Comparison of ENCODE assay signal across 12 cellular contexts in genomic region chr4:83125738-83126141, GRCh38. TPM values are rescaled to one million over a fixed set of nuclear protein-coding genes. Genes with fewer than 3 reads are reported as not detected.
DNase-seq lines count a peak whose midpoint lies in the region; ATAC-seq and TF ChIP-seq lines count a peak whose summit lies in the region.
"Had no signal": no experiment of that assay in that cellular context is flagged by ENCODE, and none has a peak within 500 bp of the region (broad histone marks: within the 10 kb centered on the region; RNA-seq: fewer than 3 reads in every experiment).

No MANE protein-coding gene starts in this region.

- no peaks in the 10 kb centered on the region for H3K4me1 ChIP-seq in stomach

- H3K4me1 Mint-ChIP-seq in activated CD4-positive, alpha-beta T cell treated with anti-CD3 and anti-CD28 coated beads, Interleukin-2, amount 10 ng/mL, durations not matched to agents 7 days and 5 days: peaks cover 29% of the 10 kb centered on the region

- intact Hi-C loops in stomach (cut with DNase I; ENCODE audit: low total_unique reads): no loop called here

- peak overlapping the region; percentile 33 for H3K4me3 Mint-ChIP-seq in activated CD4-positive, alpha-beta T cell treated with anti-CD3 and anti-CD28 coated beads, Interleukin-2, amount 10 ng/mL, durations not matched to agents 7 days and 5 days

- CTCF ChIA-PET in activated CD4-positive, alpha-beta T cell treated with anti-CD3 and anti-CD28 coated beads, Interleukin-2, amount 10 ng/mL, durations not matched to agents 7 days and 5 days (lab: Charles Lee): interaction anchor here (0.6 to 1.9 kb wide), 6 partner anchors 11 to 154 kb away, joined by 3 to 4 read pairs (median 4); partner anchors contain the start of gene PLAC8

- TF ChIP-seq CTCF in stomach (IDR thresholded peaks at IDR 0.05): no peak

- no peaks in the 10 kb centered on the region for H3K9me3 ChIP-seq in stomach

- no peak overlapping the region for H3K4me3 ChIP-seq in stomach

- DNase-seq in activated CD8-positive, alpha-beta memory T cell treated with anti-CD3 and anti-CD28 coated beads, Interleukin-2, amount 50 U/mL, for 4 hours: peak; percentile 33
- DNase-seq in activated CD8-positive, alpha-beta memory T cell treated with anti-CD3 and anti-CD28 coated beads for 24 hours: no peak
- DNase-seq in activated CD4-positive, alpha-beta T cell treated with anti-CD3 and anti-CD28 coated beads, Interleukin-2, amount 10 ng/mL, durations not matched to agents 7 days and 5 days: peak; percentile 44
- peak; percentile 76 for DNase-seq in central memory CD4-positive, alpha-beta T cell
- DNase-seq in stomach (peak; percentile 57), mucosa of gallbladder (ENCODE audit: low spot score) (no peak), iPS-NIHi7 (ENCODE audit: extremely low spot score) (no peak)
- DNase-seq: foreskin melanocyte had no signal

- TF ChIP-seq POLR2A in stomach (IDR thresholded peaks at IDR 0.05): no peak

- no peaks in the 10 kb centered on the region for H3K36me3 ChIP-seq in stomach

- TF ChIP-seq EP300 in stomach (IDR thresholded peaks at IDR 0.05): no peak

- 52 to 71% (median 62%) methylated on average over 9 of the region's 9 CpGs for WGBS in stomach, 5 donors

- no peaks in the 10 kb centered on the region for H3K27me3 ChIP-seq in stomach

- H3K36me3 Mint-ChIP-seq in activated CD4-positive, alpha-beta T cell treated with anti-CD3 and anti-CD28 coated beads, Interleukin-2, amount 10 ng/mL, durations not matched to agents 7 days and 5 days (ENCODE audit: low read depth): peaks cover 8% of the 10 kb centered on the region

- peak overlapping the region; percentile 92 for H3K27ac Mint-ChIP-seq in activated CD4-positive, alpha-beta T cell treated with anti-CD3 and anti-CD28 coated beads, Interleukin-2, amount 10 ng/mL, durations not matched to agents 7 days and 5 days
- H3K27ac Mint-ChIP-seq: progenitor cell of endocrine pancreas had no signal

- POLR2A ChIA-PET in activated CD4-positive, alpha-beta T cell treated with anti-CD3 and anti-CD28 coated beads, Interleukin-2, amount 10 ng/mL, durations not matched to agents 7 days and 5 days (lab: Charles Lee): interaction anchor here (0.6 kb wide), 1 partner anchor 10 kb away, joined by 10 read pairs; no protein-coding TSS in a partner anchor

- no peak for ATAC-seq in HG03175 (IDR thresholded peaks at IDR 0.05; ENCODE audit: unreplicated experiment)
- ATAC-seq: left lobe of liver, Right ventricle myocardium inferior had no signal

- peaks cover 9% of the 10 kb centered on the region for H3K27me3 Mint-ChIP-seq in activated CD4-positive, alpha-beta T cell treated with anti-CD3 and anti-CD28 coated beads, Interleukin-2, amount 10 ng/mL, durations not matched to agents 7 days and 5 days
- H3K27me3 Mint-ChIP-seq: progenitor cell of endocrine pancreas had no signal

- H3K27ac ChIP-seq in stomach: peak overlapping the region in 1 of 5 donors; percentile 48

- H3K9me3 Mint-ChIP-seq in activated CD4-positive, alpha-beta T cell treated with anti-CD3 and anti-CD28 coated beads, Interleukin-2, amount 10 ng/mL, durations not matched to agents 7 days and 5 days: peaks cover 14% of the 10 kb centered on the region

RNA-seq across cellular contexts. Expression of gene PLAC8, which starts 11.2 kb away (rescaled TPM):
- 100 to 1,000 TPM; 395 to 418 TPM for total RNA-seq in activated CD4-positive, alpha-beta T cell treated with anti-CD3 and anti-CD28 coated beads, Interleukin-2, amount 10 ng/mL, durations not matched to agents 7 days and 5 days
- total RNA-seq in stomach: 100 to 1,000 TPM in 1 of 5 donors, 10 to 100 TPM in 4; 10.5 to 265 (median 24.9) TPM
- polyA plus RNA-seq in stomach: 100 to 1,000 TPM in 1 of 3 donors, 10 to 100 TPM in 2; 46.9 to 372 (median 47.6) TPM
- 8.2 TPM for total RNA-seq in mucosa of gallbladder

Comparison
In these comparisons a context has a peak if more than half of its experiments do, and no peak if none do; other contexts are left out.
1. DNase-seq: peak in activated CD8-positive, alpha-beta memory T cell treated with anti-CD3 and anti-CD28 coated beads, Interleukin-2, amount 50 U/mL, for 4 hours (single experiment), activated CD4-positive, alpha-beta T cell treated with anti-CD3 and anti-CD28 coated beads, Interleukin-2, amount 10 ng/mL, durations not matched to agents 7 days and 5 days (single experiment), central memory CD4-positive, alpha-beta T cell (single experiment) and stomach (single experiment); none in activated CD8-positive, alpha-beta memory T cell treated with anti-CD3 and anti-CD28 coated beads for 24 hours (single experiment), mucosa of gallbladder (single experiment) and iPS-NIHi7 (single experiment).